In the genomic region with DNA sequence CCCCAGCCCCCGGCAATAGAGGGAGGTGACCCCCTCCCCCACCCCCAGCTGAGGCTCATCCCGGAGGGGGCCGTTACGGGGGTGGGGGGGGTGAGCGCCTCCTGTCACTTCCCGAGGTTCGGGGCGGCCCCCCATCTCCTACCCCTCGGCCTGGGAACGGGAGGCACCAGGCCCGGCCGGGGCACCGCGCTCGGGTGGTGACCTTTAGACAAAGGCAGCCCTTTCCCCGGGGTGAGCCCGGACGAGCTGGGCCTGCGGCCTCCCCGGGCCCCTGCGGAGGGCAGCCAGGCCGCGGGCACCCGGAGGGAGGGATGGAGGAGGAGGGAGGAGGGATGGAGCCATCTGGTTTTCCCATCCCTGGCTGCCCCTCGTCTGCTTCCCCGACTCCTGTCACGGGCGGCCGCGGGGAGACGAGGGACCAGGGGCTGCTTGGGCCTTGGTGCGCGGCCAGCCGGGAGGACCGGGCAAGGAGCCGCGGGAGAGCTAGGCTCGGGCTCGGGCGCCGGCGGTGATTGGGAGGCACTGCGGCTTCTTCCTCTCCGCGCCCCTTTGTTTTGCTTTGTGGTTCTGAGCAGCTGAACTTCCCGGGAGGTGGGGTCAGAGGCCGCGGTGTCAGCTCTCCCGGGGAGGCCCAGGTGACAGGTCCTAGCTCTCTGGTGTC, we compare ENCODE assay signal across 8 cellular contexts. TPM values are rescaled to one million over a fixed set of nuclear protein-coding genes. Genes with fewer than 3 reads are reported as not detected.
DNase-seq lines count a peak whose midpoint lies in the region; ATAC-seq and TF ChIP-seq lines count a peak whose summit lies in the region.

No MANE protein-coding gene starts in this region.

- H3K36me3 Mint-ChIP-seq in CD8-positive, alpha-beta memory T cell, result peaks cover 0 to 27% (median 4%) of the 10 kb centered on the region in 3 donors

- H3K4me3 Mint-ChIP-seq in CD8-positive, alpha-beta memory T cell, result peak overlapping the region; percentile 80 to 90 (median 87)

- CTCF ChIA-PET in CD8-positive, alpha-beta memory T cell (lab: Charles Lee), result interaction anchor here (0.7 to 1.9 kb wide), 12 partner anchors 14 to 174 kb away, joined by 3 to 15 read pairs (median 4); a partner anchor contains a TSS

- peak overlapping the region; percentile 81 to 98 (median 87) for H3K27ac Mint-ChIP-seq in CD8-positive, alpha-beta memory T cell

- H3K9me3 Mint-ChIP-seq in CD8-positive, alpha-beta memory T cell, result no peaks in the 10 kb centered on the region

- peak overlapping the region; percentile 43 for H3K27ac ChIP-seq in CD8-positive, alpha-beta memory T cell (ENCODE audit: low read depth, low read length)
- H3K27ac ChIP-seq in colonic mucosa (peak overlapping the region; percentile 88), left lung (peak overlapping the region; percentile 81 to 95)

- POLR2A ChIA-PET in CD8-positive, alpha-beta memory T cell (lab: Charles Lee), result interaction anchor here (0.7 to 1.7 kb wide), 6 partner anchors 9 to 1010 kb away, joined by 3 to 25 read pairs (median 6); a partner anchor contains a TSS

- H3K36me3 ChIP-seq in CD8-positive, alpha-beta memory T cell (ENCODE audit: insufficient read depth, low read length), result no peaks in the 10 kb centered on the region
- no peaks in the 10 kb centered on the region for H3K36me3 ChIP-seq in colonic mucosa
- peaks cover 0 to 6% of the 10 kb centered on the region in 2 donors for H3K36me3 ChIP-seq in left lung

- peak overlapping the region; percentile 16 for H3K4me3 ChIP-seq in CD8-positive, alpha-beta memory T cell (ENCODE audit: low read length)
- H3K4me3 ChIP-seq in colonic mucosa (peak overlapping the region; percentile 69), left lung (peak overlapping the region; percentile 84 to 96)

- no peak for TF ChIP-seq CTCF in colonic mucosa (IDR thresholded peaks at IDR 0.05)
- TF ChIP-seq CTCF in left lung (IDR thresholded peaks at IDR 0.05), result no peak

- peak overlapping the region; percentile 81 to 94 for H3K9ac ChIP-seq in colonic mucosa (ENCODE audit: low read depth in 2 of 2, low read length in 2 of 2)

- H3K4me1 Mint-ChIP-seq in CD8-positive, alpha-beta memory T cell, result peaks cover 35 to 51% (median 42%) of the 10 kb centered on the region in 3 donors

- intact Hi-C loops in colonic mucosa (cut with DNase I), result loop anchor here (5.0 kb wide), 1 partner anchor 87 kb away; no protein-coding TSS in a partner anchor
- intact Hi-C loops in left lung (cut with DNase I), result loop anchor here in 1 of 2 donors (10.0 kb wide), 1 partner anchor 85 kb away; no protein-coding TSS in a partner anchor

- peak; percentile 32 to 68 (median 53) for DNase-seq in CD8-positive, alpha-beta memory T cell
- DNase-seq in Kasumi-1 (lab: John Stamatoyannopoulos, UW) (peak; percentile 25 to 38), colonic mucosa (peak; percentile 70), left lung (peak; percentile 47 to 89), SKM-1 (lab: John Stamatoyannopoulos, UW; ENCODE audit: unreplicated experiment) (no peak), COLO829 (ENCODE audit: low spot score) (no peak)
- DNase-seq in activated CD4-positive, alpha-beta T cell treated with anti-CD3 and anti-CD28 coated beads for 4 hours, result peak; percentile 43 to 49
- peak; percentile 29 to 34 for DNase-seq in stimulated activated CD4-positive, alpha-beta T cell treated with anti-CD3 and anti-CD28 coated beads, Interleukin-4, amount 100 ng/mL, for 4 hours

- no peaks in the 10 kb centered on the region for H3K9me3 ChIP-seq in CD8-positive, alpha-beta memory T cell (ENCODE audit: low read length)
- no peaks in the 10 kb centered on the region for H3K9me3 ChIP-seq in colonic mucosa
- H3K9me3 ChIP-seq in left lung, result no peaks in the 10 kb centered on the region

- peak; percentile 6 for ATAC-seq in left lung

- peaks cover 27% of the 10 kb centered on the region for H3K4me1 ChIP-seq in CD8-positive, alpha-beta memory T cell (ENCODE audit: insufficient read depth, low read length)
- H3K4me1 ChIP-seq in colonic mucosa (peaks cover 8% of the 10 kb centered on the region), left lung (peaks cover 7 to 49% of the 10 kb centered on the region in 2 donors)

- H3K27me3 ChIP-seq in CD8-positive, alpha-beta memory T cell (ENCODE audit: insufficient read depth, low read length, poor library complexity, severe bottlenecking), result no peaks in the 10 kb centered on the region
- H3K27me3 ChIP-seq in colonic mucosa (no peaks in the 10 kb centered on the region), left lung (no peaks in the 10 kb centered on the region)

- no peaks in the 10 kb centered on the region for H3K27me3 Mint-ChIP-seq in CD8-positive, alpha-beta memory T cell

RNA-seq across cellular contexts. Expression of a gene that starts 1.1 kb away (rescaled TPM):
- 10 to 100 TPM; 11.5 to 13.9 TPM for total RNA-seq in CD8-positive, alpha-beta memory T cell
- 1.6 TPM for polyA plus RNA-seq in CD8-positive, alpha-beta memory T cell
- total RNA-seq in colonic mucosa (10 to 100 TPM; 11.7 to 13.4 TPM), left lung (10 to 100 TPM; 13.8 to 15.5 TPM)

RNA-seq across cellular contexts. Expression of a gene that starts 37.1 kb away (rescaled TPM):
- under 1 TPM; 0.13 to 0.44 TPM for total RNA-seq in CD8-positive, alpha-beta memory T cell
- polyA plus RNA-seq in CD8-positive, alpha-beta memory T cell, result 0.18 TPM
- total RNA-seq in colonic mucosa (under 1 TPM; 0.10 to 0.21 TPM), left lung (under 1 TPM; 0.37 to 0.50 TPM)

Comparison
In these comparisons a context has a peak if more than half of its experiments do, and no peak if none do; other contexts are left out.
1. DNase-seq: peak in CD8-positive, alpha-beta memory T cell (5 of 5), Kasumi-1 (2 of 2), activated CD4-positive, alpha-beta T cell treated with anti-CD3 and anti-CD28 coated beads for 4 hours (2 of 2), colonic mucosa (single experiment), left lung (2 of 2) and stimulated activated CD4-positive, alpha-beta T cell treated with anti-CD3 and anti-CD28 coated beads, Interleukin-4, amount 100 ng/mL, for 4 hours (2 of 2); none in SKM-1 (single experiment) and COLO829 (single experiment).
2. H3K4me3 ChIP-seq: peak in every context shown above with its lines; median percentile 90 in left lung; 69 in colonic mucosa; 16 in CD8-positive, alpha-beta memory T cell.
3. Peak in every context shown above with its lines, with median percentiles within 50 percentile points of each other: H3K27ac ChIP-seq.